ENCODE assay signal across 9 cellular contexts in genomic region chr2:102186676-102187190, GRCh38. TPM values are rescaled to one million over a fixed set of nuclear protein-coding genes. Genes with fewer than 3 reads are reported as not detected.
DNase-seq lines count a peak whose midpoint lies in the region; ATAC-seq and TF ChIP-seq lines count a peak whose summit lies in the region.
"Had no signal": no experiment of that assay in that cellular context is flagged by ENCODE, and none has a peak within 500 bp of the region (broad histone marks: within the 10 kb centered on the region; RNA-seq: fewer than 3 reads in every experiment).

Gene IL1RL2 (plus strand): TSS chr2:102187023. CDS start chr2:102187868, 845 bp downstream.

- TF ChIP-seq CTCF in A673 (conservative IDR thresholded peaks at IDR 0.05; ENCODE audit: low read depth, low read length) (no peak), activated B cell treated with CpG ODN at 0.5 μM for 24 hours (IDR thresholded peaks at IDR 0.05) (no peak), esophagus squamous epithelium (IDR thresholded peaks at IDR 0.05) (no peak)

- no peak within 1 kb of the TSS for H3K23ac ChIP-seq in neuronal stem cell (ENCODE audit: low read depth, low read length, poor library complexity)

- H2BK120ac ChIP-seq in neuronal stem cell (ENCODE audit: low read depth, low read length): no peak within 1 kb of the TSS

- no peak within 1 kb of the TSS for H3K14ac ChIP-seq in neuronal stem cell (ENCODE audit: low read length)

- H2BK5ac ChIP-seq in neuronal stem cell (ENCODE audit: low read length): no peak within 1 kb of the TSS

- no peaks in the 10 kb centered on the region for H3K9me3 Mint-ChIP-seq in activated B cell treated with CpG ODN at 0.5 μM for 24 hours

- H3K4me3 ChIP-seq in A673 (ENCODE audit: low read depth, low read length, poor library complexity, severe bottlenecking) (peak within 1 kb of the TSS; percentile 25), esophagus squamous epithelium (peak within 1 kb of the TSS; percentile 50 to 70 (median 66)), neuronal stem cell (ENCODE audit: low read length in 2 of 2) (peak within 1 kb of the TSS in 1 of 2 donors; percentile 69)

- H3K36me3 ChIP-seq in A673 (ENCODE audit: insufficient read depth, low read length, poor library complexity, severe bottlenecking): no peaks in the 10 kb centered on the region
- H3K36me3 ChIP-seq in esophagus squamous epithelium: no peaks in the 10 kb centered on the region
- no peaks in the 10 kb centered on the region for H3K36me3 ChIP-seq in neuronal stem cell (replicated peaks in 1 of 2; ENCODE audit: control insufficient read depth in 2 of 2, insufficient read depth in 2 of 2, low read length in 2 of 2)

- H3K27me3 ChIP-seq in A673 (replicated peaks; ENCODE audit: insufficient read depth, low read depth, low read length, poor library complexity) (peaks cover 73% of the 10 kb centered on the region), esophagus squamous epithelium (no peaks in the 10 kb centered on the region), neuronal stem cell (ENCODE audit: control insufficient read depth in 3 of 3, insufficient read depth in 3 of 3, low read depth in 1 of 3, low read length in 3 of 3) (peaks cover 0 to 17% (median 13%) of the 10 kb centered on the region in 3 experiments)

- no peak within 1 kb of the TSS for H2AK5ac ChIP-seq in neuronal stem cell (ENCODE audit: low read depth, low read length)

- peak within 1 kb of the TSS; percentile 61 for H3K4me3 Mint-ChIP-seq in activated B cell treated with CpG ODN at 0.5 μM for 24 hours

- no peak within 1 kb of the TSS for H2BK12ac ChIP-seq in neuronal stem cell (ENCODE audit: low read length)

- no peaks in the 10 kb centered on the region for H3K9me3 ChIP-seq in A673 (ENCODE audit: low read depth, low read length, poor library complexity, severe bottlenecking)
- no peaks in the 10 kb centered on the region for H3K9me3 ChIP-seq in esophagus squamous epithelium
- H3K9me3 ChIP-seq in neuronal stem cell (replicated peaks in 1 of 2; ENCODE audit: control insufficient read depth in 2 of 2, insufficient read depth in 1 of 2, low read depth in 1 of 2, low read length in 2 of 2): no peaks in the 10 kb centered on the region

- 26 to 29% methylated on average over 9 to 11 of the region's 14 CpGs for WGBS in esophagus squamous epithelium, 2 donors
- WGBS in neuronal stem cell (ENCODE audit: extremely low coverage in 2 of 2, insufficient read length in 2 of 2, insufficient replicate concordance in 1 of 2), 2 donors: no CpG with 5 or more reads among the region's 14 CpGs

- H2BK15ac ChIP-seq in neuronal stem cell (ENCODE audit: low read length): no peak within 1 kb of the TSS

- H3K27ac Mint-ChIP-seq in activated B cell treated with CpG ODN at 0.5 μM for 24 hours: no peak within 1 kb of the TSS

- DNase-seq in A673 (ENCODE audit: low spot score): no peak
- no peak for DNase-seq in activated B cell treated with CpG ODN at 0.5 μM for 24 hours
- no peak for DNase-seq in esophagus squamous epithelium (lab: John Stamatoyannopoulos, UW)
- no peak for DNase-seq in neuronal stem cell (ENCODE audit: low spot score)
- DNase-seq in HUDEP-2 (lab: John Stamatoyannopoulos, UW; ENCODE audit: unreplicated experiment in 76 of 76): no peak
- DNase-seq in ecto neural progenitor cell (ENCODE audit: low spot score): no peak

- BruUV-seq in A673 (replicated peaks; lab: Mats Ljungman, UMichigan): no TSS peak

- H3K36me3 Mint-ChIP-seq in activated B cell treated with CpG ODN at 0.5 μM for 24 hours (ENCODE audit: low read depth): no peaks in the 10 kb centered on the region

- no peak within 1 kb of the TSS for H4K91ac ChIP-seq in neuronal stem cell (ENCODE audit: low read depth, low read length, poor library complexity)

- no peak for ATAC-seq in activated B cell treated with CpG ODN at 0.5 μM for 24 hours (ENCODE audit: low read depth)
- ATAC-seq in HG03045 (IDR thresholded peaks at IDR 0.05; ENCODE audit: unreplicated experiment): no peak
- ATAC-seq in GM21423 (IDR thresholded peaks at IDR 0.05; ENCODE audit: unreplicated experiment): no peak

- CTCF ChIA-PET in A673 (lab: Charles Lee): interaction anchor here (0.6 kb wide), 1 partner anchor 15 kb away, joined by 3 read pairs; no protein-coding TSS in a partner anchor
- CTCF ChIA-PET in activated B cell treated with CpG ODN at 0.5 μM for 24 hours (lab: Charles Lee): no interaction called here

- H3K27me3 Mint-ChIP-seq in activated B cell treated with CpG ODN at 0.5 μM for 24 hours: peaks cover 28% of the 10 kb centered on the region

- peaks cover 1% of the 10 kb centered on the region for H3K79me1 ChIP-seq in neuronal stem cell (ENCODE audit: low read depth, low read length)

- H3K18ac ChIP-seq in neuronal stem cell (ENCODE audit: low read length): peak within 1 kb of the TSS; percentile 64

- no peak within 1 kb of the TSS for H3K4ac ChIP-seq in neuronal stem cell (ENCODE audit: low read length)

- H3K27ac ChIP-seq in A673 (ENCODE audit: low read depth, low read length, poor library complexity, severe bottlenecking): no peak within 1 kb of the TSS
- peak within 1 kb of the TSS; percentile 75 to 91 (median 86) for H3K27ac ChIP-seq in esophagus squamous epithelium
- no peak within 1 kb of the TSS for H3K27ac ChIP-seq in neuronal stem cell (replicated peaks; ENCODE audit: low read length)
- H3K27ac ChIP-seq: HL-60 had no signal

- H4K8ac ChIP-seq in neuronal stem cell (ENCODE audit: low read depth, low read length): peak within 1 kb of the TSS; percentile 10

- intact Hi-C loops in A673 (cut with micrococcal nuclease; ENCODE audit: unreplicated experiment): no loop called here
- intact Hi-C loops in activated B cell treated with CpG ODN at 0.5 μM for 24 hours (cut with micrococcal nuclease): no loop called here
- intact Hi-C loops in esophagus squamous epithelium (cut with DNase I): no loop called here

- peak in 1 of 4 donors; percentile 19 for TF ChIP-seq POLR2A in esophagus squamous epithelium (IDR thresholded peaks at IDR 0.05)

- no peak within 1 kb of the TSS for H3K9ac ChIP-seq in neuronal stem cell (ENCODE audit: low read depth, low read length, poor library complexity)

- no peaks in the 10 kb centered on the region for H3K4me1 Mint-ChIP-seq in activated B cell treated with CpG ODN at 0.5 μM for 24 hours

- peak within 1 kb of the TSS; percentile 54 for H3K4me2 ChIP-seq in neuronal stem cell (ENCODE audit: insufficient read depth, low read length, poor library complexity, severe bottlenecking)

- no peaks in the 10 kb centered on the region for H3K4me1 ChIP-seq in A673 (ENCODE audit: insufficient read depth, low read length, poor library complexity, severe bottlenecking)
- peaks cover 0 to 37% (median 6%) of the 10 kb centered on the region in 3 donors for H3K4me1 ChIP-seq in esophagus squamous epithelium
- H3K4me1 ChIP-seq in neuronal stem cell (ENCODE audit: control insufficient read depth in 2 of 2, insufficient read depth in 1 of 2, low read depth in 1 of 2, low read length in 2 of 2): no peaks in the 10 kb centered on the region

- peak within 1 kb of the TSS; percentile 35 for H2AFZ ChIP-seq in neuronal stem cell (ENCODE audit: low read length)

- POLR2A ChIA-PET in A673 (lab: Charles Lee; ENCODE audit: low non-redundant PET): no interaction called here
- POLR2A ChIA-PET in activated B cell treated with CpG ODN at 0.5 μM for 24 hours (lab: Charles Lee): no interaction called here

RNA-seq across cellular contexts. Expression of gene IL1RL2, which starts in this region (rescaled TPM):
- total RNA-seq in A673 (2021): not detected in 2 replicates
- not detected in 2 replicates for total RNA-seq in activated B cell treated with CpG ODN at 0.5 μM for 24 hours
- total RNA-seq in esophagus squamous epithelium: 1 to 10 TPM; 2.5 to 6.7 (median 4.6) TPM
- polyA plus RNA-seq in neuronal stem cell (2013, experiment 1 of 2): not detected
- not detected for polyA plus RNA-seq in neuronal stem cell (2013, experiment 2 of 2)

Comparison
In these comparisons a context has a peak if more than half of its experiments do, and no peak if none do; other contexts are left out.
1. H3K27ac ChIP-seq: peak in esophagus squamous epithelium (4 of 4); none in A673 (single experiment) and neuronal stem cell (single experiment).